20 cellular contexts compared by ENCODE assay signal in the genomic region with DNA sequence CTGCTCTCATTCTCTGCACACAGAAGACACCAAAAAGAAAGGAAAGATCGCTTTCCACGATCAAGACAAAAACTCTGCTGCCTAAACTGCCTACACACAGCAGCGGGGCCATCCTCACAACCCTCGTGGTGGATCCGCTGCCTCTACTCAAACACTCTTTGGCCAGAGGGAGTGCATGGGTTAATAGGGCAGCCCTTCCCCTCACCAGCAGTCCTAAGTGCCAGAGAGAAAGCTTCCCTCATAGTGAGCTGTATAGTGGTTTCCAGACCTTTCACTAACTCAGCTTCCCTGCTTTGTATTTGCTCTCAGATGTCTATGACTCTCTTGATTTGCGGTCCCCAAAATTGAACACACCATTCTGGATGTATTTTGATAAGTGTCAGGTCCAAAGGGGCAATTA. TPM values are rescaled to one million over a fixed set of nuclear protein-coding genes. Genes with fewer than 3 reads are reported as not detected.
DNase-seq lines count a peak whose midpoint lies in the region; ATAC-seq, FAIRE-seq and TF ChIP-seq lines count a peak whose summit lies in the region.
"Had no signal": no experiment of that assay in that cellular context is flagged by ENCODE, and none has a peak within 500 bp of the region (broad histone marks: within the 10 kb centered on the region; RNA-seq: fewer than 3 reads in every experiment).

No MANE protein-coding gene starts in this region.

- H3K4me1 Mint-ChIP-seq in neural progenitor cell, result peaks cover 19% of the 10 kb centered on the region
- H3K4me1 Mint-ChIP-seq in activated naive CD4-positive, alpha-beta T cell treated with anti-CD3 and anti-CD28 coated beads, Interleukin-2, amount 10 ng/mL, durations not matched to agents 7 days and 5 days, result no peaks in the 10 kb centered on the region
- H3K4me1 Mint-ChIP-seq: CD4-positive, alpha-beta memory T cell had no signal

- DNase-seq in HepG2 (ENCODE audit: low spot score), result no peak
- no peak for DNase-seq in right lobe of liver
- DNase-seq in iPS-NIHi7 (ENCODE audit: extremely low spot score), result peak; percentile 35
- DNase-seq in neural progenitor cell (ENCODE audit: low spot score), result no peak
- no peak for DNase-seq in activated naive CD4-positive, alpha-beta T cell treated with anti-CD3 and anti-CD28 coated beads, Interleukin-2, amount 10 ng/mL, durations not matched to agents 7 days and 5 days
- no peak for DNase-seq in SHP77 treated with DMSO at 0.1 percent for 48 hours (lab: John Stamatoyannopoulos, UW)
- DNase-seq: AML-193; CD4-positive, alpha-beta memory T cell; DMS153; DMS79; GDM1; H9 had no signal

- intact Hi-C loops in HepG2 (cut with micrococcal nuclease; ENCODE audit: unreplicated experiment), result no loop called here
- intact Hi-C loops in right lobe of liver (cut with DNase I), result no loop called here

- POLR2A ChIA-PET in HepG2 (lab: Yijun Ruan, JAX), result interaction anchor here (1.2 kb wide), 1 partner anchor 12 kb away, joined by 3 read pairs; no protein-coding TSS in a partner anchor

- in situ Hi-C loops in HepG2 (cut with HindIII; ENCODE audit: extremely low pct_ligation_motif_present, low pct_unique_long_range_greater_than_20kb), result no loop called here

- no peak for TF ChIP-seq RAD21 in HepG2 (CRISPR knock-in tag; IDR thresholded peaks at IDR 0.05)

- peak; percentile 62 for ATAC-seq in HepG2
- ATAC-seq in right lobe of liver, result no peak
- no peak for ATAC-seq in GM19467 (IDR thresholded peaks at IDR 0.05; ENCODE audit: unreplicated experiment)
- ATAC-seq: A549 had no signal

- no TSS peak for BruUV-seq in HepG2 (replicated peaks; lab: Mats Ljungman, UMichigan)

- H3K27me3 ChIP-seq in HepG2 (ENCODE audit: control insufficient read depth in 1 of 2, insufficient read depth in 2 of 2, low read length in 2 of 2) (no peaks in the 10 kb centered on the region), right lobe of liver (no peaks in the 10 kb centered on the region), neural progenitor cell (no peaks in the 10 kb centered on the region)

- H3K36me3 ChIP-seq in HepG2 (replicated peaks in 1 of 2; ENCODE audit: control insufficient read depth in 1 of 2, insufficient read depth in 2 of 2, low read length in 2 of 2) (no peaks in the 10 kb centered on the region), right lobe of liver (no peaks in the 10 kb centered on the region), neural progenitor cell (no peaks in the 10 kb centered on the region)

- H3K36me3 Mint-ChIP-seq in neural progenitor cell, result peaks cover 38% of the 10 kb centered on the region
- H3K36me3 Mint-ChIP-seq in activated naive CD4-positive, alpha-beta T cell treated with anti-CD3 and anti-CD28 coated beads, Interleukin-2, amount 10 ng/mL, durations not matched to agents 7 days and 5 days, result no peaks in the 10 kb centered on the region
- H3K36me3 Mint-ChIP-seq: CD4-positive, alpha-beta memory T cell had no signal

- H4K20me1 ChIP-seq in HepG2 (ENCODE audit: insufficient read depth, low read length), result no peaks in the 10 kb centered on the region
- H4K20me1 ChIP-seq in neural progenitor cell (ENCODE audit: low read depth), result peaks cover 24% of the 10 kb centered on the region

- peak overlapping the region; percentile 1 for H3K27ac Mint-ChIP-seq in neural progenitor cell
- H3K27ac Mint-ChIP-seq in activated naive CD4-positive, alpha-beta T cell treated with anti-CD3 and anti-CD28 coated beads, Interleukin-2, amount 10 ng/mL, durations not matched to agents 7 days and 5 days, result no peak overlapping the region
- H3K27ac Mint-ChIP-seq: CD4-positive, alpha-beta memory T cell had no signal

- TF ChIP-seq POLR2A in HepG2 (IDR thresholded peaks at IDR 0.05; ENCODE audit: insufficient read depth in 1 of 2, low read depth in 2 of 2, low read length in 2 of 2) (no peak), right lobe of liver (IDR thresholded peaks at IDR 0.05) (no peak)

- TF ChIP-seq EP300 in HepG2 (IDR thresholded peaks at IDR 0.05; ENCODE audit: low read depth in 2 of 2, low read length in 2 of 2) (no peak), HepG2 (CRISPR knock-in tag; IDR thresholded peaks at IDR 0.05; ENCODE audit: borderline replicate concordance) (no peak)

- H2AFZ ChIP-seq in HepG2 (ENCODE audit: low read length) (no peak overlapping the region), neural progenitor cell (replicated peaks) (no peak overlapping the region)

- no peaks in the 10 kb centered on the region for H3K9me3 Mint-ChIP-seq in neural progenitor cell
- no peaks in the 10 kb centered on the region for H3K9me3 Mint-ChIP-seq in activated naive CD4-positive, alpha-beta T cell treated with anti-CD3 and anti-CD28 coated beads, Interleukin-2, amount 10 ng/mL, durations not matched to agents 7 days and 5 days
- H3K9me3 Mint-ChIP-seq: CD4-positive, alpha-beta memory T cell; H9 had no signal

- TF ChIP-seq CTCF in HepG2 (CRISPR knock-in tag; IDR thresholded peaks at IDR 0.05) (no peak), right lobe of liver (IDR thresholded peaks at IDR 0.05) (no peak), neural progenitor cell (IDR thresholded peaks at IDR 0.05) (no peak)

- peaks cover 12% of the 10 kb centered on the region for H3F3A ChIP-seq in neural progenitor cell (ENCODE audit: low read depth)

- H3K4me3 Mint-ChIP-seq in neural progenitor cell, result no peak overlapping the region
- no peak overlapping the region for H3K4me3 Mint-ChIP-seq in activated naive CD4-positive, alpha-beta T cell treated with anti-CD3 and anti-CD28 coated beads, Interleukin-2, amount 10 ng/mL, durations not matched to agents 7 days and 5 days
- H3K4me3 Mint-ChIP-seq: CD4-positive, alpha-beta memory T cell; H9 had no signal

- H3K79me2 ChIP-seq in HepG2 (ENCODE audit: insufficient read depth, low read length) (no peaks in the 10 kb centered on the region), neural progenitor cell (ENCODE audit: low read depth) (peaks cover 38% of the 10 kb centered on the region)

- H3K9ac ChIP-seq in HepG2 (ENCODE audit: insufficient read depth, low read depth, low read length) (0 out of 2 replicates have a peak overlapping the region, but pooled peaks have one; percentile 0), neural progenitor cell (no peak overlapping the region)

- H3K27me3 Mint-ChIP-seq in neural progenitor cell (ENCODE audit: insufficient read depth, low read depth), result peaks cover 2% of the 10 kb centered on the region
- peaks cover 18% of the 10 kb centered on the region for H3K27me3 Mint-ChIP-seq in activated naive CD4-positive, alpha-beta T cell treated with anti-CD3 and anti-CD28 coated beads, Interleukin-2, amount 10 ng/mL, durations not matched to agents 7 days and 5 days

- H3K27ac ChIP-seq in HepG2 (ENCODE audit: extremely low read length, insufficient read depth, low read length), result peak overlapping the region; percentile 46
- H3K27ac ChIP-seq in right lobe of liver, result no peak overlapping the region
- H3K27ac ChIP-seq in neural progenitor cell, result no peak overlapping the region
- H3K27ac ChIP-seq: 22Rv1, A549, C4-2B had no signal

- H3K4me1 ChIP-seq in HepG2 (ENCODE audit: insufficient read depth, low read length) (peaks cover 45% of the 10 kb centered on the region), right lobe of liver (peaks cover 0 to 8% (median 3%) of the 10 kb centered on the region in 4 donors), neural progenitor cell (peaks cover 25% of the 10 kb centered on the region)
- H3K4me1 ChIP-seq: A549 had no signal

- CTCF ChIA-PET in HepG2 (lab: Yijun Ruan, JAX; ENCODE audit: low intra/inter-chr PET ratio, low total read pairs), result no interaction called here
- CTCF ChIA-PET in activated naive CD4-positive, alpha-beta T cell treated with anti-CD3 and anti-CD28 coated beads, Interleukin-2, amount 10 ng/mL, durations not matched to agents 7 days and 5 days (lab: Charles Lee), result no interaction called here

- H3K4me2 ChIP-seq in HepG2 (ENCODE audit: low read depth, low read length) (peak overlapping the region; percentile 79), neural progenitor cell (peak overlapping the region; percentile 19)
- H3K4me2 ChIP-seq: A549 had no signal

- WGBS in HepG2 (ENCODE audit: low lambda C conversion rate), result 62% methylated on average over 6 of the region's 6 CpGs
- WGBS in right lobe of liver (ENCODE audit: insufficient coverage, low coverage, low lambda C conversion rate, missing lambda C conversion rate), result 85% methylated on average over 6 of the region's 6 CpGs

- H3K4me3 ChIP-seq in HepG2 (replicated peaks in 1 of 3; ENCODE audit: insufficient read depth in 1 of 3, low read depth in 2 of 3, low read length in 3 of 3) (peak overlapping the region; percentile 22 to 47 (median 32); a peak in 4 of 6 replicates), right lobe of liver (no peak overlapping the region), neural progenitor cell (no peak overlapping the region)
- H3K4me3 ChIP-seq: A549 had no signal

- FAIRE-seq in HepG2 (lab: Jason Lieb, UNC), result peak; percentile 46
- FAIRE-seq: A549, GM12892, GM18507, H1 had no signal

- H3K9me3 ChIP-seq in HepG2 (ENCODE audit: low read length), result no peaks in the 10 kb centered on the region
- H3K9me3 ChIP-seq in right lobe of liver, result no peaks in the 10 kb centered on the region
- H3K9me3 ChIP-seq in neural progenitor cell (ENCODE audit: low read depth), result no peaks in the 10 kb centered on the region
- H3K9me3 ChIP-seq: A549 had no signal

RNA-seq across cellular contexts. Expression of a gene that starts 30.9 kb away (rescaled TPM):
- 0.08 and 0.35 TPM in 2 replicates for total RNA-seq in HepG2 (2016; rRNA removed; fragmentation: Illumina TruSeq; extraction: Trizol)
- 0.30 and 0.35 TPM in 2 replicates for total RNA-seq in HepG2 (2016; cell fraction: cytosol; rRNA removed; fragmentation: Illumina TruSeq; extraction: Trizol; ENCODE audit: low read depth)
- 0.09 and 0.15 TPM in 2 replicates for total RNA-seq in HepG2 (2016; cell fraction: insoluble cytoplasmic fraction; rRNA removed; fragmentation: Illumina TruSeq; extraction: Trizol)
- 0.22 and 0.28 TPM in 2 replicates for total RNA-seq in HepG2 (2016; cell fraction: membrane; rRNA removed; fragmentation: Illumina TruSeq; extraction: Trizol)
- total RNA-seq in HepG2 (2016; cell fraction: nucleus; rRNA removed; fragmentation: Illumina TruSeq; extraction: Trizol), result 0.06 and 0.19 TPM in 2 replicates
- 0.13 TPM in 2 replicates for polyA plus RNA-seq in HepG2 (2011; rRNA removed)
- polyA plus RNA-seq in HepG2 (2011; cell fraction: cytosol; rRNA removed), result 0.12 TPM in 2 replicates
- 0.08 and 0.23 TPM in 2 replicates for polyA plus RNA-seq in HepG2 (2011; cell fraction: nucleus; rRNA removed)
- polyA plus RNA-seq in HepG2 (2012), result 0.09 and 0.11 TPM in 2 replicates
- polyA plus RNA-seq in HepG2 (2016; cell fraction: cytosol; fragmentation: Illumina TruSeq; extraction: Trizol; ENCODE audit: low read depth), result 0.26 TPM in 2 replicates
- polyA plus RNA-seq in HepG2 (2016; cell fraction: insoluble cytoplasmic fraction; fragmentation: Illumina TruSeq; extraction: Trizol; ENCODE audit: low read depth), result 0.08 and 0.23 TPM in 2 replicates
- polyA plus RNA-seq in HepG2 (2016; cell fraction: membrane; fragmentation: Illumina TruSeq; extraction: Trizol; ENCODE audit: low read depth), result 0.13 and 0.23 TPM in 2 replicates
- polyA plus RNA-seq in HepG2 (2016; cell fraction: nucleus; fragmentation: Illumina TruSeq; extraction: Trizol; ENCODE audit: insufficient read depth, low read depth), result 0.21 and 0.25 TPM in 2 replicates
- polyA minus RNA-seq in HepG2 (2011; rRNA and poly(A)+ RNA removed; ENCODE audit: low replicate concordance), result 1.1 and 15.7 TPM in 2 replicates
- 0.59 TPM in 1 of 2 replicates, not detected in the other for polyA minus RNA-seq in HepG2 (2011; cell fraction: cytosol; rRNA and poly(A)+ RNA removed)
- polyA minus RNA-seq in HepG2 (2011; cell fraction: nucleus; rRNA and poly(A)+ RNA removed), result 0.26 and 0.37 TPM in 2 replicates
- 1 to 10 TPM in 1 of 6 experiments, under 1 TPM in 5; 0.43 to 1.4 (median 0.48) TPM for total RNA-seq in right lobe of liver
- total RNA-seq in neural progenitor cell (ENCODE audit: low replicate concordance), result 21.1 and 26.5 TPM in 2 replicates
- total RNA-seq: HT-29 had no signal

Comparison
In these comparisons a context has a peak if more than half of its experiments do, and no peak if none do; other contexts are left out.
1. H3K4me3 ChIP-seq: peak in HepG2 (3 of 3); none in right lobe of liver (0 of 3) and neural progenitor cell (single experiment).